Comparison of ENCODE assay signal across 8 cellular contexts in the genomic region with DNA sequence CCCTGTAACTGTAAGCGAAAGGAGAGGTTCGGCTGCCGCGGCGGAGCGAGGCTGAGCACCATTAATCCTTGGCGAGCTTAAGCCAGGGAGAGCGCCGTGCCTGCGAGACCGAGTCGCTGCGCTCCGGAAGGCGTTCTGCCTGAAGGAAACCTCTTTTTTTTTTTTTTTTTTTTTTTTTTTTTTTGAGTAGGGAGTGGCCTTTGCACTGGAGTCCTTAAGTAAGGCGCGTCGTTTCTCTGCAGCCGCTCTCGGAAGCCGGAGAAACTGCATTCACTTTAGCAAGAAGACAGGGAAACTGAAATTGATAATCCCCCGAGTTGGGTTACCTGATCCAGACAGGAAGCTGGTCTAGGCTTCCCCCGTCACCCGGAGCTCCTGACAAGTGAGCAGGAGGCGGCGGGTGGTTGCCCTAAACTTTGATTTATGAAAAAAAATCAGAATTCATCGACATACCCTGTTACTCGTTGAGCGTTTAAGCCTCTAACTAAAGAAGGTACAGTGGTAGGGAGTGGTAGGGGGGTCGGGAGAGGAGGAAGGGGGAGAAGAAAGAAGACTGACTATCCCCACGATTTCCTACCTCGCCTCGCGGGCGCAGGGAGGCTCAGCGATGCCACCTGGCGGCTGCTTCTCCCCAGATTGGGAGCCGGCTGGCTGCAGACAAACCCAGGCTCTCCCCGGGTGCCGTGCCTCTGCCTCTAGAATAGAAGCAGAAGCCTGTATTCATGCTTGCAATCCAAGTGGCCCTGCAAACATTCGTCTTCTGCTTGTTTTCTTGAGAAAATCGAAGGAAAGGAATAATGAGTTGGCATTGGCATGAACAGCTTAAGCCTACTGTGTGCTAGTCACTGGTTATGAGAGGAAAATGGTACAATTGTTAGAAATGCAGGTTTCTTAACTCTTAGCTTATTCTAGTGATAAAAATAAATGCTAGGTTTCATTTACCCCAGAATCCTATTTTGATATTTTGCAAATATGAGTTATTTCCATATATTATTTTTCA. TPM values are rescaled to one million over a fixed set of nuclear protein-coding genes. Genes with fewer than 3 reads are reported as not detected.
DNase-seq lines count a peak whose midpoint lies in the region; ATAC-seq and TF ChIP-seq lines count a peak whose summit lies in the region.

No MANE protein-coding gene starts in this region.

- intact Hi-C loops in natural killer cell (cut with micrococcal nuclease), result loop anchor here (1.0 kb wide), 1 partner anchor 1025 kb away; no protein-coding TSS in a partner anchor
- intact Hi-C loops in stomach (cut with DNase I; ENCODE audit: low total_unique reads), result loop anchor here (10.0 kb wide), 1 partner anchor 1024 kb away; no protein-coding TSS in a partner anchor

- H2AFZ ChIP-seq in Karpas-422 (ENCODE audit: low read length), result peak overlapping the region; percentile 100

- TF ChIP-seq POLR2A in Peyer's patch (IDR thresholded peaks at IDR 0.05), result peak; percentile 9 to 37
- TF ChIP-seq POLR2A in stomach (IDR thresholded peaks at IDR 0.05), result no peak

- no peak overlapping the region for H3K27ac Mint-ChIP-seq in natural killer cell

- peak overlapping the region; percentile 95 for H3K4me3 Mint-ChIP-seq in natural killer cell

- peaks cover 9 to 15% of the 10 kb centered on the region in 2 donors for H3K4me1 Mint-ChIP-seq in natural killer cell

- H3K9me3 Mint-ChIP-seq in natural killer cell, result no peaks in the 10 kb centered on the region

- peak; percentile 53 to 89 (median 82) for TF ChIP-seq CTCF in Peyer's patch (IDR thresholded peaks at IDR 0.05)
- peak; percentile 93 for TF ChIP-seq CTCF in fibroblast of mammary gland (conservative IDR thresholded peaks at IDR 0.05; ENCODE audit: control insufficient read depth, insufficient read depth, low read depth, low read length)
- TF ChIP-seq CTCF in natural killer cell (IDR thresholded peaks at IDR 0.05), result peak; percentile 84
- peak in 5 of 7 experiments; percentile 77 to 89 (median 80) for TF ChIP-seq CTCF in stomach (IDR thresholded peaks at IDR 0.05)

- peak; percentile 15 for ATAC-seq in GM21786 (IDR thresholded peaks at IDR 0.05; ENCODE audit: unreplicated experiment)
- peak; percentile 50 to 65 (median 60) for ATAC-seq in natural killer cell

- H3K4me2 ChIP-seq in Karpas-422 (ENCODE audit: low read depth, low read length, poor library complexity, severe bottlenecking), result peak overlapping the region; percentile 96

- TF ChIP-seq EP300 in stomach (IDR thresholded peaks at IDR 0.05), result no peak

- H3K79me2 ChIP-seq in Karpas-422 (ENCODE audit: low read length), result no peaks in the 10 kb centered on the region

- H3K9me3 ChIP-seq in Karpas-422 (ENCODE audit: low read length), result no peaks in the 10 kb centered on the region
- H3K9me3 ChIP-seq in Peyer's patch, result no peaks in the 10 kb centered on the region
- no peaks in the 10 kb centered on the region for H3K9me3 ChIP-seq in stomach

- 0 to 1% (median 0%) methylated on average over 42 of the region's 42 CpGs for WGBS in stomach, 5 donors

- H3K4me1 ChIP-seq in Karpas-422 (ENCODE audit: low read length) (peaks cover 40% of the 10 kb centered on the region), Peyer's patch (peaks cover 0 to 18% (median 2%) of the 10 kb centered on the region in 4 donors), stomach (peaks cover 11 to 29% (median 28%) of the 10 kb centered on the region in 4 donors)

- no peaks in the 10 kb centered on the region for H3K36me3 ChIP-seq in Karpas-422 (ENCODE audit: insufficient read depth, low read length)
- H3K36me3 ChIP-seq in Peyer's patch, result no peaks in the 10 kb centered on the region
- H3K36me3 ChIP-seq in stomach, result no peaks in the 10 kb centered on the region

- no peaks in the 10 kb centered on the region for H4K20me1 ChIP-seq in Karpas-422 (ENCODE audit: insufficient read depth, low read depth, low read length)

- peaks cover 21 to 29% of the 10 kb centered on the region in 2 donors for H3K27me3 Mint-ChIP-seq in natural killer cell (ENCODE audit: low read depth in 2 of 2)

- H3K27me3 ChIP-seq in Karpas-422 (ENCODE audit: low read length) (no peaks in the 10 kb centered on the region), Peyer's patch (no peaks in the 10 kb centered on the region), stomach (no peaks in the 10 kb centered on the region)

- H3K4me3 ChIP-seq in Karpas-422 (ENCODE audit: low read length), result peak overlapping the region; percentile 92
- peak overlapping the region; percentile 46 to 83 (median 58) for H3K4me3 ChIP-seq in Peyer's patch
- H3K4me3 ChIP-seq in fibroblast of mammary gland (ENCODE audit: control insufficient read depth, low read depth, low read length), result peak overlapping the region; percentile 74
- H3K4me3 ChIP-seq in stomach, result peak overlapping the region; percentile 67 to 86 (median 73)

- DNase-seq in EL (peak; percentile 82), Karpas-422 (peak; percentile 95), Peyer's patch (peak; percentile 76 to 94 (median 93)), fibroblast of mammary gland (ENCODE audit: low read depth) (peak; percentile 84), natural killer cell (peak; percentile 72), stomach (peak; percentile 92)
- peak; percentile 54 to 55 for DNase-seq in activated T-helper 1 cell treated with anti-CD3 and anti-CD28 coated beads, Interleukin-2, amount 50 U/mL, for 16 hours (ENCODE audit: low read depth in 1 of 2, low spot score in 1 of 2)

- H3K9ac ChIP-seq in Karpas-422 (ENCODE audit: low read length), result peak overlapping the region; percentile 74

- H3K27ac ChIP-seq in Karpas-422 (ENCODE audit: low read length) (peak overlapping the region; percentile 44; the same call in 1 of the 2 replicates), Peyer's patch (peak overlapping the region; percentile 54 to 93 (median 74)), stomach (peak overlapping the region; percentile 89 to 93 (median 90))

- H3K9me2 ChIP-seq in Karpas-422 (replicated peaks; ENCODE audit: insufficient read depth, low read length), result no peaks in the 10 kb centered on the region

- no peaks in the 10 kb centered on the region for H3K36me3 Mint-ChIP-seq in natural killer cell

RNA-seq across cellular contexts. Expression of a gene that starts 4.4 kb away (rescaled TPM):
- total RNA-seq in Karpas-422 (2014; rRNA removed; shearing (Covaris generic); ENCODE audit: low replicate concordance), result 5.0 and 5.3 TPM in 2 replicates
- total RNA-seq in Peyer's patch (10 to 100 TPM; 11.4 to 23.9 (median 16.1) TPM), natural killer cell (1 to 10 TPM; 4.4 to 7.6 (median 6.4) TPM), stomach (10 to 100 TPM in 4 of 5 donors, 1 to 10 TPM in 1; 1.2 to 62.0 (median 28.1) TPM)
- polyA plus RNA-seq in stomach, result 10 to 100 TPM in 2 of 3 donors, 1 to 10 TPM in 1; 5.3 to 21.3 (median 11.8) TPM

Comparison
In these comparisons a context has a peak if more than half of its experiments do, and no peak if none do; other contexts are left out.
1. Peak in every context shown above with its lines: DNase-seq, ATAC-seq, H3K4me3 ChIP-seq and H3K27ac ChIP-seq.
2. POLR2A ChIP-seq: peak in Peyer's patch (2 of 2); none in stomach (0 of 4).